Comparison of ENCODE assay signal across 8 cellular contexts in genomic region chr19:44552324-44552723, GRCh38. TPM values are rescaled to one million over a fixed set of nuclear protein-coding genes. Genes with fewer than 3 reads are reported as not detected.
DNase-seq lines count a peak whose midpoint lies in the region; ATAC-seq, FAIRE-seq and TF ChIP-seq lines count a peak whose summit lies in the region.

No MANE protein-coding gene starts in this region.

- no peak overlapping the region for H3K23ac ChIP-seq in H1 (ENCODE audit: insufficient read length)

- H3K36me3 Mint-ChIP-seq in stimulated activated memory B cell treated with anti-CD40 and anti-IgM and Interleukin-4, amounts not matched to agents 10 μg/mL and 1 μg/mL and 100 μg/mL, for 72 hours: no peaks in the 10 kb centered on the region

- H3F3A ChIP-seq in PC-3 (ENCODE audit: low read length, unreplicated experiment) (no peaks in the 10 kb centered on the region), smooth muscle cell (ENCODE audit: low read depth) (no peaks in the 10 kb centered on the region)

- 4% methylated on average over 5 of the region's 5 CpGs; no CpG with 5 or more reads in 1 of the 2 experiments for WGBS in H1 (ENCODE audit: extremely low coverage in 1 of 2, insufficient coverage in 1 of 2, insufficient read length in 1 of 2, insufficient replicate concordance in 2 of 2, low coverage in 1 of 2, low lambda C conversion rate in 2 of 2, missing lambda C conversion rate in 1 of 2), 2 experiments
- WGBS in smooth muscle cell (ENCODE audit: low lambda C conversion rate): 2% methylated on average over 5 of the region's 5 CpGs

- H4K5ac ChIP-seq in H1 (ENCODE audit: insufficient read length, low read depth, low read length): no peak overlapping the region

- H3K79me2 ChIP-seq in PC-3 (ENCODE audit: low read length) (no peaks in the 10 kb centered on the region), H1 (ENCODE audit: control insufficient read depth in 1 of 2, insufficient read depth in 2 of 2, low read length in 2 of 2) (no peaks in the 10 kb centered on the region), smooth muscle cell (ENCODE audit: low read depth) (no peaks in the 10 kb centered on the region)

- no peak overlapping the region for H3K4ac ChIP-seq in H1 (replicated peaks; ENCODE audit: insufficient read length, low read depth, low read length)

- POLR2A ChIA-PET in PC-3 (lab: Charles Lee; ENCODE audit: unreplicated experiment): no interaction called here
- POLR2A ChIA-PET in H1 (lab: Charles Lee; ENCODE audit: partially characterized antibody): no interaction called here

- H3K4me3 Mint-ChIP-seq in stimulated activated memory B cell treated with anti-CD40 and anti-IgM and Interleukin-4, amounts not matched to agents 10 μg/mL and 1 μg/mL and 100 μg/mL, for 72 hours: no peak overlapping the region

- no peak overlapping the region for H3K56ac ChIP-seq in H1 (replicated peaks; ENCODE audit: insufficient read length, low read depth, low read length)

- H3K27ac ChIP-seq in PC-3 (ENCODE audit: low read length) (no peak overlapping the region), H1 (ENCODE audit: low read depth, low read length) (no peak overlapping the region), smooth muscle cell (ENCODE audit: low read depth) (no peak overlapping the region)

- BruUV-seq in PC-3 (replicated peaks; lab: Mats Ljungman, UMichigan): no TSS peak

- peak; percentile 92 for FAIRE-seq in H1 (lab: Jason Lieb, UNC)

- peaks cover 22% of the 10 kb centered on the region for H3K9me3 Mint-ChIP-seq in stimulated activated memory B cell treated with anti-CD40 and anti-IgM and Interleukin-4, amounts not matched to agents 10 μg/mL and 1 μg/mL and 100 μg/mL, for 72 hours

- H3K36me3 ChIP-seq in PC-3 (ENCODE audit: low read depth, low read length) (no peaks in the 10 kb centered on the region), H1 (ENCODE audit: control insufficient read depth in 2 of 4, insufficient read depth in 4 of 4, low read length in 3 of 4) (no peaks in the 10 kb centered on the region), smooth muscle cell (ENCODE audit: low read depth) (no peaks in the 10 kb centered on the region)

- no peaks in the 10 kb centered on the region for H3K4me1 Mint-ChIP-seq in stimulated activated memory B cell treated with anti-CD40 and anti-IgM and Interleukin-4, amounts not matched to agents 10 μg/mL and 1 μg/mL and 100 μg/mL, for 72 hours

- no peak overlapping the region for H3K18ac ChIP-seq in H1 (ENCODE audit: extremely low read depth, low read length)

- intact Hi-C loops in PC-3 (cut with micrococcal nuclease): no loop called here

- H4K20me1 ChIP-seq in PC-3 (ENCODE audit: low read length) (no peaks in the 10 kb centered on the region), H1 (replicated peaks in 1 of 2; ENCODE audit: control insufficient read depth in 1 of 2, insufficient read depth in 2 of 2, low read length in 2 of 2) (no peaks in the 10 kb centered on the region), smooth muscle cell (ENCODE audit: low read depth) (no peaks in the 10 kb centered on the region)

- no peak overlapping the region for H2BK15ac ChIP-seq in H1 (ENCODE audit: low read length)

- peak; percentile 63 to 74 for TF ChIP-seq RAD21 in H1 (IDR thresholded peaks at IDR 0.05 in 1 of 2, conservative IDR thresholded peaks at IDR 0.05 in 1 of 2; ENCODE audit: low read depth in 2 of 2, low read length in 2 of 2)

- no peak overlapping the region for H4K91ac ChIP-seq in H1 (replicated peaks; ENCODE audit: insufficient read length, low read length)

- H3K27ac Mint-ChIP-seq in stimulated activated memory B cell treated with anti-CD40 and anti-IgM and Interleukin-4, amounts not matched to agents 10 μg/mL and 1 μg/mL and 100 μg/mL, for 72 hours: no peak overlapping the region

- no peak overlapping the region for H2BK120ac ChIP-seq in H1 (replicated peaks; ENCODE audit: low read depth, low read length)

- H3K9ac ChIP-seq in PC-3 (ENCODE audit: low read length) (no peak overlapping the region), H1 (replicated peaks in 1 of 4; ENCODE audit: extremely low read depth in 1 of 4, low read depth in 3 of 4, low read length in 3 of 4) (no peak overlapping the region), smooth muscle cell (ENCODE audit: low read depth) (no peak overlapping the region)

- H3K4me2 ChIP-seq in PC-3 (ENCODE audit: low read length): no peak overlapping the region
- no peak overlapping the region for H3K4me2 ChIP-seq in H1 (ENCODE audit: insufficient read depth in 1 of 2, low read depth in 2 of 2, low read length in 2 of 2)
- H3K4me2 ChIP-seq in smooth muscle cell: no peak overlapping the region

- H3K23me2 ChIP-seq in H1 (ENCODE audit: low read depth, low read length): no peaks in the 10 kb centered on the region

- DNase-seq in A172 (ENCODE audit: low spot score) (peak; percentile 33), GM12864 (ENCODE audit: low read depth) (no peak), PC-3 (peak; percentile 60), H1 (ENCODE audit: low read depth in 1 of 2, low spot score in 2 of 2) (peak; percentile 70 to 95), smooth muscle cell (lab: John Stamatoyannopoulos, UW; ENCODE audit: unreplicated experiment) (no peak), cortex of kidney (lab: John Stamatoyannopoulos, UW) (no peak), DMS79 treated with DMSO at 0.1 percent for 48 hours (lab: John Stamatoyannopoulos, UW) (no peak)

- TF ChIP-seq CTCF in GM12864 (IDR thresholded peaks at IDR 0.05; ENCODE audit: low read depth, low read length, missing control alignments) (peak; percentile 62), PC-3 (conservative IDR thresholded peaks at IDR 0.05; ENCODE audit: low read depth, low read length) (peak; percentile 66), H1 (IDR thresholded peaks at IDR 0.05; ENCODE audit: control extremely low read depth in 1 of 3, insufficient read depth in 1 of 3, low read depth in 1 of 3, low read length in 3 of 3) (peak; percentile 87 to 99 (median 98)), smooth muscle cell (IDR thresholded peaks at IDR 0.05; ENCODE audit: borderline replicate concordance, insufficient read depth, poor library complexity, severe bottlenecking) (peak; percentile 26)

- H2BK20ac ChIP-seq in H1 (ENCODE audit: low read length): no peak overlapping the region

- H2AK5ac ChIP-seq in H1 (ENCODE audit: low read depth, low read length): no peak overlapping the region

- H3K4me3 ChIP-seq in GM12864 (ENCODE audit: low read depth, low read length): no peak overlapping the region
- no peak overlapping the region for H3K4me3 ChIP-seq in PC-3 (ENCODE audit: low read length)
- H3K4me3 ChIP-seq in H1 (ENCODE audit: extremely low read depth in 1 of 4, insufficient read depth in 2 of 4, low read depth in 3 of 4, low read length in 4 of 4): no peak overlapping the region
- H3K4me3 ChIP-seq in smooth muscle cell: no peak overlapping the region

- ATAC-seq in PC-3: no peak; the same call in 1 of the 2 replicates
- ATAC-seq in stimulated activated memory B cell treated with anti-CD40 and anti-IgM and Interleukin-4, amounts not matched to agents 10 μg/mL and 1 μg/mL and 100 μg/mL, for 72 hours: no peak

- no peak for TF ChIP-seq POLR2A in H1 (IDR thresholded peaks at IDR 0.05; ENCODE audit: control extremely low read depth in 1 of 2, low read depth in 2 of 2, low read length in 2 of 2)

- H3K27me3 ChIP-seq in PC-3 (ENCODE audit: low read length): no peaks in the 10 kb centered on the region
- H3K27me3 ChIP-seq in H1 (replicated peaks in 1 of 4; ENCODE audit: control insufficient read depth in 3 of 4, extremely low read depth in 1 of 4, insufficient read depth in 3 of 4, low read length in 3 of 4): no peaks in the 10 kb centered on the region
- no peaks in the 10 kb centered on the region for H3K27me3 ChIP-seq in smooth muscle cell (ENCODE audit: low read depth)

- H2AFZ ChIP-seq in PC-3 (ENCODE audit: low read length) (no peak overlapping the region), H1 (ENCODE audit: low read length) (no peak overlapping the region), smooth muscle cell (ENCODE audit: low read depth) (no peak overlapping the region)

- H3K4me1 ChIP-seq in PC-3 (ENCODE audit: insufficient read depth, low read length) (no peaks in the 10 kb centered on the region), H1 (replicated peaks in 1 of 4; ENCODE audit: control insufficient read depth in 3 of 4, insufficient read depth in 4 of 4, low read length in 3 of 4) (no peaks in the 10 kb centered on the region), smooth muscle cell (ENCODE audit: low read depth) (no peaks in the 10 kb centered on the region)

- no peaks in the 10 kb centered on the region for H3K9me3 ChIP-seq in PC-3 (ENCODE audit: low read length)
- peaks cover 0 to 6% of the 10 kb centered on the region in 2 experiments; a peak in 2 of 4 replicates for H3K9me3 ChIP-seq in H1 (ENCODE audit: insufficient read depth in 2 of 2, low read depth in 1 of 2, low read length in 1 of 2)
- no peaks in the 10 kb centered on the region for H3K9me3 ChIP-seq in smooth muscle cell (replicated peaks; ENCODE audit: low read depth)

- H3K79me1 ChIP-seq in H1 (ENCODE audit: low read depth, low read length): no peaks in the 10 kb centered on the region

- H2BK12ac ChIP-seq in H1 (ENCODE audit: low read depth, low read length): no peak overlapping the region

- H3K9me2 ChIP-seq in PC-3 (replicated peaks; ENCODE audit: low read length): no peaks in the 10 kb centered on the region

- TF ChIP-seq EP300 in H1 (IDR thresholded peaks at IDR 0.05; ENCODE audit: borderline replicate concordance in 1 of 2, low read depth in 2 of 2, low read length in 2 of 2): no peak

- H2BK5ac ChIP-seq in H1 (ENCODE audit: low read depth, low read length): no peak overlapping the region

- no peak overlapping the region for H4K8ac ChIP-seq in H1 (ENCODE audit: extremely low read depth, insufficient read depth, low read length)

- CTCF ChIA-PET in PC-3 (lab: Charles Lee): no interaction called here
- CTCF ChIA-PET in H1 (lab: Charles Lee; ENCODE audit: partially characterized antibody): interaction anchor here (0.7 to 1.7 kb wide), 8 partner anchors 19 to 187 kb away, joined by 3 to 11 read pairs (median 4); partner anchors contain the start of gene CEACAM20

- no peak overlapping the region for H3K14ac ChIP-seq in H1 (ENCODE audit: insufficient read length)

- H3K27me3 Mint-ChIP-seq in stimulated activated memory B cell treated with anti-CD40 and anti-IgM and Interleukin-4, amounts not matched to agents 10 μg/mL and 1 μg/mL and 100 μg/mL, for 72 hours: peaks cover 20% of the 10 kb centered on the region

RNA-seq across cellular contexts. Expression of gene CEACAM20, which starts 22.8 kb away (rescaled TPM):
- not detected in 2 replicates for total RNA-seq in A172 (2014; rRNA removed; shearing (Covaris generic))
- not detected in 2 replicates for total RNA-seq in PC-3 (2014; rRNA removed)
- not detected in 2 replicates for total RNA-seq in H1 (2021; fragmentation: NEBNext Ultra II Directional; extraction: Animal tissue kit (Norgen Biotek cat#: 25700))
- not detected in 2 replicates for polyA plus RNA-seq in H1 (2011; rRNA removed)
- polyA plus RNA-seq in H1 (2011; cell fraction: cytosol; rRNA removed): not detected
- 0.10 TPM for polyA plus RNA-seq in H1 (2011; cell fraction: nucleus; rRNA removed)
- not detected in 4 replicates for polyA plus RNA-seq in H1 (2012, experiment 1 of 2)
- not detected for polyA plus RNA-seq in H1 (2012, experiment 2 of 2)
- polyA plus RNA-seq in H1 (2013, experiment 1 of 2): not detected
- polyA plus RNA-seq in H1 (2013, experiment 2 of 2): not detected
- not detected in 2 replicates for polyA minus RNA-seq in H1 (2011; rRNA and poly(A)+ RNA removed)
- not detected for polyA minus RNA-seq in H1 (2011; cell fraction: cytosol; rRNA and poly(A)+ RNA removed)
- not detected for polyA minus RNA-seq in H1 (2011; cell fraction: nucleus; rRNA and poly(A)+ RNA removed)
- not detected in 2 replicates for total RNA-seq in smooth muscle cell
- 0.08 TPM in 1 of 2 replicates, not detected in the other for polyA plus RNA-seq in smooth muscle cell

RNA-seq across cellular contexts. Expression of gene ZNF180, which starts 52.0 kb away (rescaled TPM):
- total RNA-seq in A172 (2014; rRNA removed; shearing (Covaris generic)): 12.3 and 15.6 TPM in 2 replicates
- total RNA-seq in PC-3 (2014; rRNA removed): 7.1 and 9.8 TPM in 2 replicates
- 7.3 and 8.5 TPM in 2 replicates for total RNA-seq in H1 (2021; fragmentation: NEBNext Ultra II Directional; extraction: Animal tissue kit (Norgen Biotek cat#: 25700))
- polyA plus RNA-seq in H1 (2011; rRNA removed): 1.2 and 1.3 TPM in 2 replicates
- 1.7 TPM for polyA plus RNA-seq in H1 (2011; cell fraction: cytosol; rRNA removed)
- 1.1 TPM for polyA plus RNA-seq in H1 (2011; cell fraction: nucleus; rRNA removed)
- 4.6 to 6.8 TPM (median 4.9 TPM) in 4 replicates for polyA plus RNA-seq in H1 (2012, experiment 1 of 2)
- 0.52 TPM for polyA plus RNA-seq in H1 (2012, experiment 2 of 2)
- 4.7 TPM for polyA plus RNA-seq in H1 (2013, experiment 1 of 2)
- polyA plus RNA-seq in H1 (2013, experiment 2 of 2): 4.2 TPM
- 2.2 and 2.7 TPM in 2 replicates for polyA minus RNA-seq in H1 (2011; rRNA and poly(A)+ RNA removed)
- polyA minus RNA-seq in H1 (2011; cell fraction: cytosol; rRNA and poly(A)+ RNA removed): 3.4 TPM
- 12.7 TPM for polyA minus RNA-seq in H1 (2011; cell fraction: nucleus; rRNA and poly(A)+ RNA removed)
- total RNA-seq in smooth muscle cell: 8.5 and 9.2 TPM in 2 replicates
- 2.6 and 3.9 TPM in 2 replicates for polyA plus RNA-seq in smooth muscle cell

Comparison
In these comparisons a context has a peak if more than half of its experiments do, and no peak if none do; other contexts are left out.
1. DNase-seq: peak in A172 (single experiment), PC-3 (single experiment) and H1 (2 of 2); none in GM12864 (single experiment), smooth muscle cell (single experiment), cortex of kidney (single experiment) and DMS79 treated with DMSO at 0.1 percent for 48 hours (single experiment).
2. CTCF ChIP-seq: peak in every context shown above with its lines; median percentile 98 in H1; 66 in PC-3; 62 in GM12864; 26 in smooth muscle cell.